8 cellular contexts compared by ENCODE assay signal in genomic region chr2:39266139-39266805, GRCh38. TPM values are rescaled to one million over a fixed set of nuclear protein-coding genes. Genes with fewer than 3 reads are reported as not detected.
A peak's percentile ranks its signal among the peaks of the same experiment; 100 is the strongest.
DNase-seq lines count a peak whose midpoint lies in the region; ATAC-seq, FAIRE-seq and TF ChIP-seq lines count a peak whose summit lies in the region.

No MANE protein-coding gene starts in this region.

- TF ChIP-seq CTCF in Calu3 (IDR thresholded peaks at IDR 0.05; ENCODE audit: unreplicated experiment): no peak

- ATAC-seq in GM19395 (IDR thresholded peaks at IDR 0.05; ENCODE audit: unreplicated experiment) (peak; percentile 72), HG03175 (IDR thresholded peaks at IDR 0.05; ENCODE audit: unreplicated experiment) (peak; percentile 85)

- peaks cover 20% of the 10 kb centered on the region for H3K4me1 ChIP-seq in CD4-positive, alpha-beta memory T cell (ENCODE audit: insufficient read depth, low read length)

- no peaks in the 10 kb centered on the region for H3K9me3 Mint-ChIP-seq in CD4-positive, alpha-beta memory T cell
- no peaks in the 10 kb centered on the region for H3K9me3 Mint-ChIP-seq in activated T-helper 2 cell treated with anti-CD3 and anti-CD28 coated beads, Interferon-gamma antibody, Interleukin-2, Interleukin-4, amounts not matched to agents 10 μg/mL and 5 μg/mL and 100 μg/mL, durations not matched to agents 14 hours and 24 hours and 36 hours
- no peaks in the 10 kb centered on the region for H3K9me3 Mint-ChIP-seq in Calu3 (ENCODE audit: low read depth, unreplicated experiment)

- no peak overlapping the region for H3K4me3 ChIP-seq in CD4-positive, alpha-beta memory T cell (ENCODE audit: low read length in 2 of 2)

- H3K9me3 ChIP-seq in CD4-positive, alpha-beta memory T cell (ENCODE audit: control insufficient read depth in 1 of 2, low read length in 2 of 2): no peaks in the 10 kb centered on the region

- no peaks in the 10 kb centered on the region for H3K27me3 Mint-ChIP-seq in CD4-positive, alpha-beta memory T cell
- no peaks in the 10 kb centered on the region for H3K27me3 Mint-ChIP-seq in activated T-helper 2 cell treated with anti-CD3 and anti-CD28 coated beads, Interferon-gamma antibody, Interleukin-2, Interleukin-4, amounts not matched to agents 10 μg/mL and 5 μg/mL and 100 μg/mL, durations not matched to agents 14 hours and 24 hours and 36 hours (ENCODE audit: low read depth)
- no peaks in the 10 kb centered on the region for H3K27me3 Mint-ChIP-seq in Calu3 (ENCODE audit: unreplicated experiment)

- no TSS peak for BruUV-seq in Calu3 (replicated peaks; lab: Mats Ljungman, UMichigan)

- no peak for DNase-seq in CD4-positive, alpha-beta memory T cell
- no peak for DNase-seq in activated T-helper 2 cell treated with anti-CD3 and anti-CD28 coated beads, Interferon-gamma antibody, Interleukin-2, Interleukin-4, amounts not matched to agents 10 μg/mL and 5 μg/mL and 100 μg/mL, durations not matched to agents 14 hours and 24 hours and 36 hours (ENCODE audit: low spot score)
- DNase-seq in DMS79 treated with DMSO at 0.1 percent for 48 hours (lab: John Stamatoyannopoulos, UW): no peak
- DNase-seq in Calu3: no peak
- DNase-seq in AG08395 (ENCODE audit: low spot score): no peak
- no peak for DNase-seq in frontal cortex (ENCODE audit: low spot score in 2 of 2)

- H3K36me3 ChIP-seq in CD4-positive, alpha-beta memory T cell (ENCODE audit: insufficient read depth, low read length): no peaks in the 10 kb centered on the region

- H3K27ac Mint-ChIP-seq in CD4-positive, alpha-beta memory T cell: peak overlapping the region in 5 of 7 donors; percentile 5 to 85 (median 35)
- H3K27ac Mint-ChIP-seq in activated T-helper 2 cell treated with anti-CD3 and anti-CD28 coated beads, Interferon-gamma antibody, Interleukin-2, Interleukin-4, amounts not matched to agents 10 μg/mL and 5 μg/mL and 100 μg/mL, durations not matched to agents 14 hours and 24 hours and 36 hours: peak overlapping the region; percentile 51
- H3K27ac Mint-ChIP-seq in Calu3 (ENCODE audit: unreplicated experiment): no peak overlapping the region

- H3K4me1 Mint-ChIP-seq in CD4-positive, alpha-beta memory T cell: peaks cover 9 to 21% (median 17%) of the 10 kb centered on the region in 4 donors
- H3K4me1 Mint-ChIP-seq in activated T-helper 2 cell treated with anti-CD3 and anti-CD28 coated beads, Interferon-gamma antibody, Interleukin-2, Interleukin-4, amounts not matched to agents 10 μg/mL and 5 μg/mL and 100 μg/mL, durations not matched to agents 14 hours and 24 hours and 36 hours (ENCODE audit: low read depth): peaks cover 17% of the 10 kb centered on the region
- no peaks in the 10 kb centered on the region for H3K4me1 Mint-ChIP-seq in Calu3 (ENCODE audit: low read depth, unreplicated experiment)

- H3K27me3 ChIP-seq in CD4-positive, alpha-beta memory T cell (ENCODE audit: insufficient read depth, low read length): no peaks in the 10 kb centered on the region

- H3K4me3 Mint-ChIP-seq in CD4-positive, alpha-beta memory T cell: peak overlapping the region in 4 of 8 donors; percentile 22 to 41 (median 32)
- no peak overlapping the region for H3K4me3 Mint-ChIP-seq in activated T-helper 2 cell treated with anti-CD3 and anti-CD28 coated beads, Interferon-gamma antibody, Interleukin-2, Interleukin-4, amounts not matched to agents 10 μg/mL and 5 μg/mL and 100 μg/mL, durations not matched to agents 14 hours and 24 hours and 36 hours (ENCODE audit: low read depth)
- no peak overlapping the region for H3K4me3 Mint-ChIP-seq in Calu3 (ENCODE audit: low read depth, unreplicated experiment)

- intact Hi-C loops in CD4-positive, alpha-beta memory T cell (cut with micrococcal nuclease): no loop called here
- intact Hi-C loops in activated T-helper 2 cell treated with anti-CD3 and anti-CD28 coated beads, Interferon-gamma antibody, Interleukin-2, Interleukin-4, amounts not matched to agents 10 μg/mL and 5 μg/mL and 100 μg/mL, durations not matched to agents 14 hours and 24 hours and 36 hours (cut with micrococcal nuclease): no loop called here
- intact Hi-C loops in Calu3 (cut with micrococcal nuclease; ENCODE audit: unreplicated experiment): no loop called here

- no peak overlapping the region for H3K27ac ChIP-seq in CD4-positive, alpha-beta memory T cell (ENCODE audit: low read depth, low read length)

- H3K36me3 Mint-ChIP-seq in CD4-positive, alpha-beta memory T cell: peaks cover 11 to 21% of the 10 kb centered on the region in 2 donors
- H3K36me3 Mint-ChIP-seq in activated T-helper 2 cell treated with anti-CD3 and anti-CD28 coated beads, Interferon-gamma antibody, Interleukin-2, Interleukin-4, amounts not matched to agents 10 μg/mL and 5 μg/mL and 100 μg/mL, durations not matched to agents 14 hours and 24 hours and 36 hours (ENCODE audit: low read depth): peaks cover 23% of the 10 kb centered on the region
- peaks cover 12% of the 10 kb centered on the region for H3K36me3 Mint-ChIP-seq in Calu3 (ENCODE audit: insufficient read depth, unreplicated experiment)

- CTCF ChIA-PET in CD4-positive, alpha-beta memory T cell (lab: Charles Lee; ENCODE audit: partially characterized antibody): no interaction called here
- CTCF ChIA-PET in Calu3 (lab: Charles Lee): interaction anchor here (0.7 kb wide), 1 partner anchor 366 kb away, joined by 3 read pairs; no protein-coding TSS in a partner anchor

- POLR2A ChIA-PET in CD4-positive, alpha-beta memory T cell (lab: Charles Lee; ENCODE audit: partially characterized antibody): no interaction called here

- no peak for FAIRE-seq in frontal cortex (lab: Jason Lieb, UNC)

RNA-seq across cellular contexts. Expression of gene CDKL4, which starts 22.5 kb away (rescaled TPM):
- total RNA-seq in CD4-positive, alpha-beta memory T cell: under 1 TPM in 1 of 2 experiments, not detected in 1; 0.38 TPM
- polyA plus RNA-seq in CD4-positive, alpha-beta memory T cell: not detected
- total RNA-seq in activated T-helper 2 cell treated with anti-CD3 and anti-CD28 coated beads, Interferon-gamma antibody, Interleukin-2, Interleukin-4, amounts not matched to agents 10 μg/mL and 5 μg/mL and 100 μg/mL, durations not matched to agents 14 hours and 24 hours and 36 hours: 0.11 and 1.3 TPM in 2 replicates
- total RNA-seq in Calu3 (2022) (0.83 and 1.3 TPM in 2 replicates), frontal cortex (14.7 TPM)
